18 cellular contexts compared by ENCODE assay signal in genomic region chr2:184875212-184875611, GRCh38.
A peak's percentile ranks its signal among the peaks of the same experiment; 100 is the strongest.
DNase-seq lines count a peak whose midpoint lies in the region; FAIRE-seq and TF ChIP-seq lines count a peak whose summit lies in the region.
"Had no signal": no experiment of that assay in that cellular context is flagged by ENCODE, and none has a peak within 500 bp of the region (broad histone marks: within the 10 kb centered on the region; RNA-seq: fewer than 3 reads in every experiment).

No MANE protein-coding gene starts in this region.

- CTCF ChIA-PET in H1 (lab: Charles Lee; ENCODE audit: partially characterized antibody) = no interaction called here
- CTCF ChIA-PET in A673 (lab: Charles Lee) = no interaction called here

- DNase-seq in ELF-1 (ENCODE audit: low read depth, low spot score) = peak; percentile 6
- DNase-seq in H9 = no peak
- DNase-seq in H1 (ENCODE audit: low read depth in 1 of 2, low spot score in 2 of 2) = peak in 1 of 2 experiments; percentile 2
- DNase-seq in iPS-NIHi11 (ENCODE audit: low spot score) = peak; percentile 5
- DNase-seq in dermis blood vessel endothelial cell = no peak
- no peak for DNase-seq in stimulated activated CD4-positive, alpha-beta T cell treated with anti-CD3 and anti-CD28 coated beads, Interleukin-15, amount 100 ng/mL, for 24 hours
- DNase-seq in A673 (ENCODE audit: low spot score) = no peak
- DNase-seq: ACHN; BE2C; C1 segment of cervical spinal cord; Caco-2; CD4-positive, CD25-positive, alpha-beta regulatory T cell; CD8-positive, alpha-beta memory T cell; DMS79 treated with DMSO at 0.1 percent for 48 hours; HCEC 1CT; KG1 had no signal

- no peak overlapping the region for H3K56ac ChIP-seq in H9 (ENCODE audit: insufficient read length, low read depth, low read length)
- H3K56ac ChIP-seq in H1 (replicated peaks; ENCODE audit: insufficient read length, low read depth, low read length) = no peak overlapping the region

- BruUV-seq in A673 (replicated peaks; lab: Mats Ljungman, UMichigan) = no TSS peak

- H2AK5ac ChIP-seq in H9 (ENCODE audit: insufficient read length, low read length) = no peak overlapping the region
- H2AK5ac ChIP-seq in H1 (ENCODE audit: low read depth, low read length) = no peak overlapping the region

- peaks cover 10 to 13% of the 10 kb centered on the region in 2 experiments for H3K4me1 Mint-ChIP-seq in H9
- H3K4me1 Mint-ChIP-seq: CD4-positive, CD25-positive, alpha-beta regulatory T cell; CD8-positive, alpha-beta memory T cell had no signal

- H3K23me2 ChIP-seq in H9 (ENCODE audit: insufficient read length, low read depth, low read length, poor library complexity, severe bottlenecking) (no peaks in the 10 kb centered on the region), H1 (ENCODE audit: low read depth, low read length) (no peaks in the 10 kb centered on the region)

- no peak for TF ChIP-seq EP300 in H1 (IDR thresholded peaks at IDR 0.05; ENCODE audit: borderline replicate concordance in 1 of 2, low read depth in 2 of 2, low read length in 2 of 2)

- H3K4me1 ChIP-seq in H9 (ENCODE audit: insufficient read depth, low read length) = peaks cover 2% of the 10 kb centered on the region; the same call in 1 of the 2 replicates
- H3K4me1 ChIP-seq in H1 (replicated peaks in 1 of 4; ENCODE audit: control insufficient read depth in 3 of 4, insufficient read depth in 4 of 4, low read length in 3 of 4) = peaks cover 0 to 3% (median under 1%) of the 10 kb centered on the region in 4 experiments; a peak in 2 of 7 replicates
- no peaks in the 10 kb centered on the region for H3K4me1 ChIP-seq in A673 (ENCODE audit: insufficient read depth, low read length, poor library complexity, severe bottlenecking)
- H3K4me1 ChIP-seq: BE2C had no signal

- H4K5ac ChIP-seq in H9 (ENCODE audit: insufficient read length, low read depth, low read length) (no peak overlapping the region), H1 (ENCODE audit: insufficient read length, low read depth, low read length) (no peak overlapping the region)

- H2BK5ac ChIP-seq in H9 (ENCODE audit: insufficient read length, low read length) (no peak overlapping the region), H1 (ENCODE audit: low read depth, low read length) (no peak overlapping the region)

- no peak overlapping the region for H3T11ph ChIP-seq in H9 (ENCODE audit: low read length)

- H4K8ac ChIP-seq in H9 (replicated peaks; ENCODE audit: insufficient read length, low read depth, low read length) = no peak overlapping the region
- no peak overlapping the region for H4K8ac ChIP-seq in H1 (ENCODE audit: extremely low read depth, insufficient read depth, low read length)

- no peak overlapping the region for H2BK120ac ChIP-seq in H9 (ENCODE audit: low read depth, low read length, poor library complexity, severe bottlenecking)
- no peak overlapping the region for H2BK120ac ChIP-seq in H1 (replicated peaks; ENCODE audit: low read depth, low read length)

- H3K9ac ChIP-seq in H9 (ENCODE audit: extremely low read depth, insufficient read length, low read length) = no peak overlapping the region
- H3K9ac ChIP-seq in H1 (replicated peaks in 1 of 4; ENCODE audit: extremely low read depth in 1 of 4, low read depth in 3 of 4, low read length in 3 of 4) = no peak overlapping the region

- H4K20me1 ChIP-seq in H9 (ENCODE audit: control insufficient read depth, insufficient read depth, insufficient read length) (no peaks in the 10 kb centered on the region), H1 (replicated peaks in 1 of 2; ENCODE audit: control insufficient read depth in 1 of 2, insufficient read depth in 2 of 2, low read length in 2 of 2) (no peaks in the 10 kb centered on the region)

- H3K14ac ChIP-seq in H9 (ENCODE audit: insufficient read depth, low read length) (no peak overlapping the region), H1 (ENCODE audit: insufficient read length) (no peak overlapping the region)

- H3K79me2 ChIP-seq in H9 (ENCODE audit: insufficient read depth, low read length) (no peaks in the 10 kb centered on the region), H1 (ENCODE audit: control insufficient read depth in 1 of 2, insufficient read depth in 2 of 2, low read length in 2 of 2) (no peaks in the 10 kb centered on the region)

- intact Hi-C loops in A673 (cut with micrococcal nuclease; ENCODE audit: unreplicated experiment) = no loop called here

- H3K4me3 Mint-ChIP-seq in H9 = no peak overlapping the region
- H3K4me3 Mint-ChIP-seq: CD4-positive, CD25-positive, alpha-beta regulatory T cell; CD8-positive, alpha-beta memory T cell had no signal

- H2AFZ ChIP-seq in H9 (ENCODE audit: low read length) (peak overlapping the region; percentile 48), H1 (ENCODE audit: low read length) (0 out of 2 replicates have a peak overlapping the region, but pooled peaks have one; percentile 41)

- H3K9me3 Mint-ChIP-seq in H9 = no peaks in the 10 kb centered on the region

- H3K36me3 Mint-ChIP-seq in H9 (ENCODE audit: insufficient read depth in 1 of 3, low read depth in 3 of 3) = no peaks in the 10 kb centered on the region
- H3K36me3 Mint-ChIP-seq: CD4-positive, CD25-positive, alpha-beta regulatory T cell; CD8-positive, alpha-beta memory T cell had no signal

- H2BK20ac ChIP-seq in H9 (ENCODE audit: low read depth, low read length, poor library complexity, severe bottlenecking) (no peak overlapping the region), H1 (ENCODE audit: low read length) (no peak overlapping the region)

- H2BK15ac ChIP-seq in H9 (ENCODE audit: low read depth, low read length) = no peak overlapping the region
- H2BK15ac ChIP-seq in H1 (ENCODE audit: low read length) = no peak overlapping the region

- H3K27me3 Mint-ChIP-seq in H9 (ENCODE audit: low read depth) = no peaks in the 10 kb centered on the region
- H3K27me3 Mint-ChIP-seq: CD4-positive, CD25-positive, alpha-beta regulatory T cell; CD8-positive, alpha-beta memory T cell had no signal

- TF ChIP-seq CTCF in H9 (conservative IDR thresholded peaks at IDR 0.05) (no peak), H1 (IDR thresholded peaks at IDR 0.05; ENCODE audit: control extremely low read depth in 1 of 3, insufficient read depth in 1 of 3, low read depth in 1 of 3, low read length in 3 of 3) (no peak), A673 (conservative IDR thresholded peaks at IDR 0.05; ENCODE audit: low read depth, low read length) (no peak)

- H3K9me3 ChIP-seq in H9 (ENCODE audit: control insufficient read depth, low read depth, low read length) (no peaks in the 10 kb centered on the region), H1 (ENCODE audit: insufficient read depth in 2 of 2, low read depth in 1 of 2, low read length in 1 of 2) (no peaks in the 10 kb centered on the region), A673 (ENCODE audit: low read depth, low read length, poor library complexity, severe bottlenecking) (no peaks in the 10 kb centered on the region)
- H3K9me3 ChIP-seq: BE2C had no signal

- H3K79me1 ChIP-seq in H9 (ENCODE audit: insufficient read depth, low read depth, low read length, poor library complexity, severe bottlenecking) (no peaks in the 10 kb centered on the region), H1 (ENCODE audit: low read depth, low read length) (no peaks in the 10 kb centered on the region)

- H3K18ac ChIP-seq in H9 (ENCODE audit: insufficient read length, low read depth, low read length) (no peak overlapping the region), H1 (ENCODE audit: extremely low read depth, low read length) (no peak overlapping the region)

- FAIRE-seq in H1 (lab: Jason Lieb, UNC) = no peak
- FAIRE-seq: D721Med, GM12878 had no signal

- POLR2A ChIA-PET in H1 (lab: Charles Lee; ENCODE audit: partially characterized antibody) (no interaction called here), A673 (lab: Charles Lee; ENCODE audit: low non-redundant PET) (no interaction called here)

- no peak overlapping the region for H3K27ac ChIP-seq in H9 (ENCODE audit: insufficient read length, low read depth, low read length)
- no peak overlapping the region for H3K27ac ChIP-seq in H1 (ENCODE audit: low read depth, low read length)
- no peak overlapping the region for H3K27ac ChIP-seq in A673 (ENCODE audit: low read depth, low read length, poor library complexity, severe bottlenecking)

- H3K4me2 ChIP-seq in H9 (ENCODE audit: insufficient read depth, insufficient read length, low read length) (no peak overlapping the region), H1 (ENCODE audit: insufficient read depth in 1 of 2, low read depth in 2 of 2, low read length in 2 of 2) (no peak overlapping the region; a peak in 1 of 4 replicates)

- H4K91ac ChIP-seq in H9 (ENCODE audit: insufficient read length, low read depth, low read length) (no peak overlapping the region), H1 (replicated peaks; ENCODE audit: insufficient read length, low read length) (no peak overlapping the region)

- no peaks in the 10 kb centered on the region for H3K27me3 ChIP-seq in H9 (ENCODE audit: insufficient read depth, low read length)
- H3K27me3 ChIP-seq in H1 (replicated peaks in 1 of 4; ENCODE audit: control insufficient read depth in 3 of 4, extremely low read depth in 1 of 4, insufficient read depth in 3 of 4, low read length in 3 of 4) = no peaks in the 10 kb centered on the region; a peak in 1 of 7 replicates
- H3K27me3 ChIP-seq in A673 (replicated peaks; ENCODE audit: insufficient read depth, low read depth, low read length, poor library complexity) = no peaks in the 10 kb centered on the region
- H3K27me3 ChIP-seq: BE2C had no signal

- no peak overlapping the region for H3K4ac ChIP-seq in H9 (ENCODE audit: low read depth, low read length)
- no peak overlapping the region for H3K4ac ChIP-seq in H1 (replicated peaks; ENCODE audit: insufficient read length, low read depth, low read length)

- no peak for TF ChIP-seq RAD21 in H1 (IDR thresholded peaks at IDR 0.05 in 1 of 2, conservative IDR thresholded peaks at IDR 0.05 in 1 of 2; ENCODE audit: low read depth in 2 of 2, low read length in 2 of 2)

- peak overlapping the region in 2 of 3 experiments; percentile 35 to 45; a peak in 4 of 7 replicates for H3K27ac Mint-ChIP-seq in H9
- H3K27ac Mint-ChIP-seq: CD8-positive, alpha-beta memory T cell had no signal

- H3K23ac ChIP-seq in H9 (ENCODE audit: insufficient read length, low read depth, low read length) = no peak overlapping the region
- no peak overlapping the region for H3K23ac ChIP-seq in H1 (ENCODE audit: insufficient read length)

- no peak for TF ChIP-seq POLR2A in H1 (IDR thresholded peaks at IDR 0.05; ENCODE audit: control extremely low read depth in 1 of 2, low read depth in 2 of 2, low read length in 2 of 2)

- H2BK12ac ChIP-seq in H9 (ENCODE audit: insufficient read length, low read depth, low read length) = no peak overlapping the region
- no peak overlapping the region for H2BK12ac ChIP-seq in H1 (ENCODE audit: low read depth, low read length)

- no peak overlapping the region for H3K4me3 ChIP-seq in H1 (ENCODE audit: extremely low read depth in 1 of 4, insufficient read depth in 2 of 4, low read depth in 3 of 4, low read length in 4 of 4)
- no peak overlapping the region for H3K4me3 ChIP-seq in A673 (ENCODE audit: low read depth, low read length, poor library complexity, severe bottlenecking)
- H3K4me3 ChIP-seq: GM12878 had no signal

- H3K36me3 ChIP-seq in H1 (ENCODE audit: control insufficient read depth in 2 of 4, insufficient read depth in 4 of 4, low read length in 3 of 4) (no peaks in the 10 kb centered on the region), A673 (ENCODE audit: insufficient read depth, low read length, poor library complexity, severe bottlenecking) (no peaks in the 10 kb centered on the region)
- H3K36me3 ChIP-seq: BE2C had no signal

TF ChIP-seq in H1, 55 proteins besides CTCF, POLR2A, EP300 and RAD21 (continues in another document):
- TF ChIP-seq KDM5A (IDR thresholded peaks at IDR 0.05; ENCODE audit: low read length) = no peak

Comparison
In these comparisons a context has a peak if more than half of its experiments do, and no peak if none do; other contexts are left out.
1. DNase-seq: peak in ELF-1 (single experiment) and iPS-NIHi11 (single experiment); none in H9 (single experiment), dermis blood vessel endothelial cell (single experiment), stimulated activated CD4-positive, alpha-beta T cell treated with anti-CD3 and anti-CD28 coated beads, Interleukin-15, amount 100 ng/mL, for 24 hours (single experiment) and A673 (single experiment).